In the genomic region with DNA sequence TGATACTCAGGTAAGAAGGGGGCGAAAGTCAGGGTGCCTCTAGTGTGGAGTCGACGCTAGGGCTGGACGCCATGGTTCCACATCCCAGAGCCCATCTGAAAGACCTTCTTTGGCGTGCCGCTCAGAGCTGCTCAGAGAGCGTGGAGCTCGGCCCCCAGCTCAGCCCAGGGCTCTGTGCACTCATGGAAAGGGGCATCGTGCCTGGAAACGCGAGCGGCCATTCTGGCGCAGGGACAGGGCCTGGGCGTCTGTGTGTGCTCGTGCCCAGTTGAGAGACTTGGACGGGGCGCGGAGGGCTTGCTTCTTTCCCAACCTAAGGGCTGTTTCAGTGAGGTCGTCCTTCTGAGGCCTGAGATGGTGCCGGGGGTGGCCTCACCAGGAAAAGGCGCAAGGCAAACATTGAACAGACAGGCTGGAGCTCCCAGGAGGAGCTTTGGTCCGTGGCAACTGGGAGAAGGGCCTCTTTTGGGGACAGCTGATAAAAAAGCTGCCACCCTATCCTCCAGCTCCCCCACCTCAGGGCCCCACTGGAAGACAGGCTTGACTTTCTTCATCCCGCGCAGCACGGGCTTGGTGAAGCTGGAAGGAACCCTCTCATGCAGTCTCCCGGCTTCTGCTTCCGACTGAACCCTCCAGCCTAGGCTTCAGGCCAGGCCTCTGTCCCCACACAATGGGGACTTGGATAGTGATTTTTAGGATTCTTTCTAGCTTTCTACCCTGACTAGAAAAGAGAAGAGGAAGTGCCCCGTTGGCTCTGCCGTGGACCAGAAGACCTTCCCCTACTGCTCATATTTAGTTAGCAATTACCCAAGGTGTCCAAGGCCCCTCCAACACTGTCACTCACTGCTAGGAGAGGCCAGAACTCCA, we compare ENCODE assay signal across 1 cellular context.
TF ChIP-seq lines count a peak whose summit lies in the region.

No MANE protein-coding gene starts in this region.

TF ChIP-seq in HepG2, 621 proteins besides CTCF, POLR2A, EP300 and RAD21 (continued from another document and continues in another):
- TF ChIP-seq, protein P1, sequence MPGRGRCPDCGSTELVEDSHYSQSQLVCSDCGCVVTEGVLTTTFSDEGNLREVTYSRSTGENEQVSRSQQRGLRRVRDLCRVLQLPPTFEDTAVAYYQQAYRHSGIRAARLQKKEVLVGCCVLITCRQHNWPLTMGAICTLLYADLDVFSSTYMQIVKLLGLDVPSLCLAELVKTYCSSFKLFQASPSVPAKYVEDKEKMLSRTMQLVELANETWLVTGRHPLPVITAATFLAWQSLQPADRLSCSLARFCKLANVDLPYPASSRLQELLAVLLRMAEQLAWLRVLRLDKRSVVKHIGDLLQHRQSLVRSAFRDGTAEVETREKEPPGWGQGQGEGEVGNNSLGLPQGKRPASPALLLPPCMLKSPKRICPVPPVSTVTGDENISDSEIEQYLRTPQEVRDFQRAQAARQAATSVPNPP (CRISPR knock-in tag; IDR thresholded peaks at IDR 0.05): no peak
- TF ChIP-seq, protein P2, sequence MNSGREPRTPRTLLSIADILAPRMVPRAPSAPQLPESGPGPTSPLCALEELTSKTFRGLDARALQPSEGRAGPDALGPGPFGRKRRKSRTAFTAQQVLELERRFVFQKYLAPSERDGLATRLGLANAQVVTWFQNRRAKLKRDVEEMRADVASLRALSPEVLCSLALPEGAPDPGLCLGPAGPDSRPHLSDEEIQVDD (CRISPR knock-in tag; IDR thresholded peaks at IDR 0.05; ENCODE audit: borderline replicate concordance): no peak
- peak; percentile 45 for TF ChIP-seq CBX1 (IDR thresholded peaks at IDR 0.05; ENCODE audit: low read depth)
- TF ChIP-seq ZNF335 (CRISPR knock-in tag; IDR thresholded peaks at IDR 0.05): no peak; the same call in 1 of the 2 replicates
- TF ChIP-seq CHCHD3 (CRISPR knock-in tag; IDR thresholded peaks at IDR 0.05): no peak
- no peak for TF ChIP-seq ZNF616 (CRISPR knock-in tag; IDR thresholded peaks at IDR 0.05; ENCODE audit: low read depth)
- TF ChIP-seq ETS1 (CRISPR knock-in tag; IDR thresholded peaks at IDR 0.05): no peak
- peak; percentile 24; the same call in 1 of the 2 replicates for TF ChIP-seq HIVEP1 (CRISPR knock-in tag; IDR thresholded peaks at IDR 0.05)
- TF ChIP-seq HDAC1 (CRISPR knock-in tag; IDR thresholded peaks at IDR 0.05): 0 out of 2 replicates have a peak, but pooled peaks have one; percentile 8
- no peak for TF ChIP-seq LCORL (IDR thresholded peaks at IDR 0.05)
- TF ChIP-seq LCORL (CRISPR knock-in tag; IDR thresholded peaks at IDR 0.05): no peak
- TF ChIP-seq, protein P3, sequence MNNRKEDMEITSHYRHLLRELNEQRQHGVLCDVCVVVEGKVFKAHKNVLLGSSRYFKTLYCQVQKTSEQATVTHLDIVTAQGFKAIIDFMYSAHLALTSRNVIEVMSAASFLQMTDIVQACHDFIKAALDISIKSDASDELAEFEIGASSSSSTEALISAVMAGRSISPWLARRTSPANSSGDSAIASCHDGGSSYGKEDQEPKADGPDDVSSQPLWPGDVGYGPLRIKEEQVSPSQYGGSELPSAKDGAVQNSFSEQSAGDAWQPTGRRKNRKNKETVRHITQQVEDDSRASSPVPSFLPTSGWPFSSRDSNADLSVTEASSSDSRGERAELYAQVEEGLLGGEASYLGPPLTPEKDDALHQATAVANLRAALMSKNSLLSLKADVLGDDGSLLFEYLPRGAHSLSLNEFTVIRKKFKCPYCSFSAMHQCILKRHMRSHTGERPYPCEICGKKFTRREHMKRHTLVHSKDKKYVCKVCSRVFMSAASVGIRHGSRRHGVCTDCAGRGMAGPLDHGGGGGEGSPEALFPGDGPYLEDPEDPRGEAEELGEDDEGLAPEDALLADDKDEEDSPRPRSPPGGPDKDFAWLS (CRISPR knock-in tag; IDR thresholded peaks at IDR 0.05; ENCODE audit: borderline replicate concordance): no peak
- no peak for TF ChIP-seq SIX4 (CRISPR knock-in tag; IDR thresholded peaks at IDR 0.05)
- TF ChIP-seq, protein P4, sequence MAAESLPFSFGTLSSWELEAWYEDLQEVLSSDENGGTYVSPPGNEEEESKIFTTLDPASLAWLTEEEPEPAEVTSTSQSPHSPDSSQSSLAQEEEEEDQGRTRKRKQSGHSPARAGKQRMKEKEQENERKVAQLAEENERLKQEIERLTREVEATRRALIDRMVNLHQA (CRISPR knock-in tag; IDR thresholded peaks at IDR 0.05): no peak
- peak; percentile 73 for TF ChIP-seq HOXA3 (CRISPR knock-in tag; IDR thresholded peaks at IDR 0.05)
- TF ChIP-seq, protein P5, sequence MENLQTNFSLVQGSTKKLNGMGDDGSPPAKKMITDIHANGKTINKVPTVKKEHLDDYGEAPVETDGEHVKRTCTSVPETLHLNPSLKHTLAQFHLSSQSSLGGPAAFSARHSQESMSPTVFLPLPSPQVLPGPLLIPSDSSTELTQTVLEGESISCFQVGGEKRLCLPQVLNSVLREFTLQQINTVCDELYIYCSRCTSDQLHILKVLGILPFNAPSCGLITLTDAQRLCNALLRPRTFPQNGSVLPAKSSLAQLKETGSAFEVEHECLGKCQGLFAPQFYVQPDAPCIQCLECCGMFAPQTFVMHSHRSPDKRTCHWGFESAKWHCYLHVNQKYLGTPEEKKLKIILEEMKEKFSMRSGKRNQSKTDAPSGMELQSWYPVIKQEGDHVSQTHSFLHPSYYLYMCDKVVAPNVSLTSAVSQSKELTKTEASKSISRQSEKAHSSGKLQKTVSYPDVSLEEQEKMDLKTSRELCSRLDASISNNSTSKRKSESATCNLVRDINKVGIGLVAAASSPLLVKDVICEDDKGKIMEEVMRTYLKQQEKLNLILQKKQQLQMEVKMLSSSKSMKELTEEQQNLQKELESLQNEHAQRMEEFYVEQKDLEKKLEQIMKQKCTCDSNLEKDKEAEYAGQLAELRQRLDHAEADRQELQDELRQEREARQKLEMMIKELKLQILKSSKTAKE (CRISPR knock-in tag; IDR thresholded peaks at IDR 0.05; ENCODE audit: borderline replicate concordance): no peak
- TF ChIP-seq MED1 (CRISPR knock-in tag; IDR thresholded peaks at IDR 0.05): 0 out of 2 replicates have a peak, but pooled peaks have one; percentile 6
- peak; percentile 62 for TF ChIP-seq RBM39 (IDR thresholded peaks at IDR 0.05; ENCODE audit: low read depth, low read length, poor library complexity, severe bottlenecking)
- TF ChIP-seq, protein P6, sequence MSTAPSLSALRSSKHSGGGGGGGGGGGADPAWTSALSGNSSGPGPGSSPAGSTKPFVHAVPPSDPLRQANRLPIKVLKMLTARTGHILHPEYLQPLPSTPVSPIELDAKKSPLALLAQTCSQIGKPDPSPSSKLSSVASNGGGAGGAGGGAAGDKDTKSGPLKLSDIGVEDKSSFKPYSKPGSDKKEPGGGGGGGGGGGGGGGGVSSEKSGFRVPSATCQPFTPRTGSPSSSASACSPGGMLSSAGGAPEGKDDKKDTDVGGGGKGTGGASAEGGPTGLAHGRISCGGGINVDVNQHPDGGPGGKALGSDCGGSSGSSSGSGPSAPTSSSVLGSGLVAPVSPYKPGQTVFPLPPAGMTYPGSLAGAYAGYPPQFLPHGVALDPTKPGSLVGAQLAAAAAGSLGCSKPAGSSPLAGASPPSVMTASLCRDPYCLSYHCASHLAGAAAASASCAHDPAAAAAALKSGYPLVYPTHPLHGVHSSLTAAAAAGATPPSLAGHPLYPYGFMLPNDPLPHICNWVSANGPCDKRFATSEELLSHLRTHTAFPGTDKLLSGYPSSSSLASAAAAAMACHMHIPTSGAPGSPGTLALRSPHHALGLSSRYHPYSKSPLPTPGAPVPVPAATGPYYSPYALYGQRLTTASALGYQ (CRISPR knock-in tag; IDR thresholded peaks at IDR 0.05): no peak
- no peak for TF ChIP-seq NONO (IDR thresholded peaks at IDR 0.05)
- 0 out of 2 replicates have a peak, but pooled peaks have one; percentile 10 for TF ChIP-seq NONO (CRISPR knock-in tag; conservative IDR thresholded peaks at IDR 0.05)
- no peak for TF ChIP-seq HNRNPK (IDR thresholded peaks at IDR 0.05; ENCODE audit: low read depth, low read length, poor library complexity, severe bottlenecking)
- TF ChIP-seq ZBTB3 (CRISPR knock-in tag; IDR thresholded peaks at IDR 0.05; ENCODE audit: borderline replicate concordance, low read depth): no peak
- no peak for TF ChIP-seq THAP7 (CRISPR knock-in tag; IDR thresholded peaks at IDR 0.05)
- TF ChIP-seq SIN3A (IDR thresholded peaks at IDR 0.05; ENCODE audit: borderline replicate concordance, low read depth, low read length): no peak
- no peak for TF ChIP-seq ZBTB14 (CRISPR knock-in tag; IDR thresholded peaks at IDR 0.05)
- no peak for TF ChIP-seq ZNF530 (CRISPR knock-in tag; IDR thresholded peaks at IDR 0.05; ENCODE audit: low read depth)
- 0 out of 2 replicates have a peak, but pooled peaks have one; percentile 3 for TF ChIP-seq ZNF350 (CRISPR knock-in tag; IDR thresholded peaks at IDR 0.05; ENCODE audit: borderline replicate concordance, low read depth)
- no peak for TF ChIP-seq ZBTB7A (CRISPR knock-in tag; IDR thresholded peaks at IDR 0.05)
- TF ChIP-seq, protein P7, sequence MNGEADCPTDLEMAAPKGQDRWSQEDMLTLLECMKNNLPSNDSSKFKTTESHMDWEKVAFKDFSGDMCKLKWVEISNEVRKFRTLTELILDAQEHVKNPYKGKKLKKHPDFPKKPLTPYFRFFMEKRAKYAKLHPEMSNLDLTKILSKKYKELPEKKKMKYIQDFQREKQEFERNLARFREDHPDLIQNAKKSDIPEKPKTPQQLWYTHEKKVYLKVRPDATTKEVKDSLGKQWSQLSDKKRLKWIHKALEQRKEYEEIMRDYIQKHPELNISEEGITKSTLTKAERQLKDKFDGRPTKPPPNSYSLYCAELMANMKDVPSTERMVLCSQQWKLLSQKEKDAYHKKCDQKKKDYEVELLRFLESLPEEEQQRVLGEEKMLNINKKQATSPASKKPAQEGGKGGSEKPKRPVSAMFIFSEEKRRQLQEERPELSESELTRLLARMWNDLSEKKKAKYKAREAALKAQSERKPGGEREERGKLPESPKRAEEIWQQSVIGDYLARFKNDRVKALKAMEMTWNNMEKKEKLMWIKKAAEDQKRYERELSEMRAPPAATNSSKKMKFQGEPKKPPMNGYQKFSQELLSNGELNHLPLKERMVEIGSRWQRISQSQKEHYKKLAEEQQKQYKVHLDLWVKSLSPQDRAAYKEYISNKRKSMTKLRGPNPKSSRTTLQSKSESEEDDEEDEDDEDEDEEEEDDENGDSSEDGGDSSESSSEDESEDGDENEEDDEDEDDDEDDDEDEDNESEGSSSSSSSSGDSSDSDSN (CRISPR knock-in tag; IDR thresholded peaks at IDR 0.05): 0 out of 2 replicates have a peak, but pooled peaks have one; percentile 4
- TF ChIP-seq, protein P8, sequence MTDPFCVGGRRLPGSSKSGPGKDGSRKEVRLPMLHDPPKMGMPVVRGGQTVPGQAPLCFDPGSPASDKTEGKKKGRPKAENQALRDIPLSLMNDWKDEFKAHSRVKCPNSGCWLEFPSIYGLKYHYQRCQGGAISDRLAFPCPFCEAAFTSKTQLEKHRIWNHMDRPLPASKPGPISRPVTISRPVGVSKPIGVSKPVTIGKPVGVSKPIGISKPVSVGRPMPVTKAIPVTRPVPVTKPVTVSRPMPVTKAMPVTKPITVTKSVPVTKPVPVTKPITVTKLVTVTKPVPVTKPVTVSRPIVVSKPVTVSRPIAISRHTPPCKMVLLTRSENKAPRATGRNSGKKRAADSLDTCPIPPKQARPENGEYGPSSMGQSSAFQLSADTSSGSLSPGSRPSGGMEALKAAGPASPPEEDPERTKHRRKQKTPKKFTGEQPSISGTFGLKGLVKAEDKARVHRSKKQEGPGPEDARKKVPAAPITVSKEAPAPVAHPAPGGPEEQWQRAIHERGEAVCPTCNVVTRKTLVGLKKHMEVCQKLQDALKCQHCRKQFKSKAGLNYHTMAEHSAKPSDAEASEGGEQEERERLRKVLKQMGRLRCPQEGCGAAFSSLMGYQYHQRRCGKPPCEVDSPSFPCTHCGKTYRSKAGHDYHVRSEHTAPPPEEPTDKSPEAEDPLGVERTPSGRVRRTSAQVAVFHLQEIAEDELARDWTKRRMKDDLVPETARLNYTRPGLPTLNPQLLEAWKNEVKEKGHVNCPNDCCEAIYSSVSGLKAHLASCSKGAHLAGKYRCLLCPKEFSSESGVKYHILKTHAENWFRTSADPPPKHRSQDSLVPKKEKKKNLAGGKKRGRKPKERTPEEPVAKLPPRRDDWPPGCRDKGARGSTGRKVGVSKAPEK (CRISPR knock-in tag; IDR thresholded peaks at IDR 0.05; ENCODE audit: borderline replicate concordance): no peak
- peak; percentile 15 for TF ChIP-seq PTBP1 (IDR thresholded peaks at IDR 0.05; ENCODE audit: low read depth, low read length, poor library complexity, severe bottlenecking)
- TF ChIP-seq ISX (CRISPR knock-in tag; conservative IDR thresholded peaks at IDR 0.05): 0 out of 2 replicates have a peak, but pooled peaks have one; percentile 4
- 0 out of 2 replicates have a peak, but pooled peaks have one; percentile 67 for TF ChIP-seq ZNF598 (CRISPR knock-in tag; IDR thresholded peaks at IDR 0.05; ENCODE audit: borderline replicate concordance)
- no peak for TF ChIP-seq U2AF1 (optimal IDR thresholded peaks at IDR 0.05; ENCODE audit: low read depth, low read length)
- TF ChIP-seq ZBTB8A (CRISPR knock-in tag; IDR thresholded peaks at IDR 0.05; ENCODE audit: borderline replicate concordance, low read depth): no peak
- TF ChIP-seq FOXA1 (IDR thresholded peaks at IDR 0.05): no peak
- 0 out of 2 replicates have a peak, but pooled peaks have one; percentile 20 for TF ChIP-seq FOXA1 (CRISPR knock-in tag; IDR thresholded peaks at IDR 0.05)
- no peak for TF ChIP-seq PAF1 (CRISPR knock-in tag; IDR thresholded peaks at IDR 0.05)
- TF ChIP-seq SMARCE1 (IDR thresholded peaks at IDR 0.05; ENCODE audit: borderline replicate concordance): no peak
- 0 out of 2 replicates have a peak, but pooled peaks have one; percentile 15 for TF ChIP-seq ZNF605 (CRISPR knock-in tag; IDR thresholded peaks at IDR 0.05)
